In genomic region chr12:127083028-127083949, GRCh38 we compare ENCODE assay signal across 8 cellular contexts.
A peak's percentile ranks its signal among the peaks of the same experiment; 100 is the strongest.
DNase-seq lines count a peak whose midpoint lies in the region; ATAC-seq and TF ChIP-seq lines count a peak whose summit lies in the region.

No MANE protein-coding gene starts in this region.

- H3K9me3 ChIP-seq in ascending aorta (no peaks in the 10 kb centered on the region), hepatocyte (ENCODE audit: low read depth) (no peaks in the 10 kb centered on the region), skeletal muscle tissue (ENCODE audit: control insufficient read depth in 3 of 3, low read length in 3 of 3) (no peaks in the 10 kb centered on the region)

- H3K36me3 ChIP-seq in ascending aorta (no peaks in the 10 kb centered on the region), hepatocyte (replicated peaks; ENCODE audit: insufficient read depth, low read depth) (no peaks in the 10 kb centered on the region), skeletal muscle tissue (ENCODE audit: control insufficient read depth in 3 of 3, insufficient read depth in 3 of 3, low read length in 3 of 3) (no peaks in the 10 kb centered on the region)

- H3K27ac ChIP-seq in ascending aorta (no peak overlapping the region), hepatocyte (peak overlapping the region; percentile 13), skeletal muscle tissue (ENCODE audit: low read depth, low read length) (no peak overlapping the region)

- H4K20me1 ChIP-seq in hepatocyte (ENCODE audit: insufficient read depth, poor library complexity, severe bottlenecking) = no peaks in the 10 kb centered on the region

- H3K4me3 ChIP-seq in ascending aorta (peak overlapping the region; percentile 45 to 67), hepatocyte (peak overlapping the region; percentile 9), skeletal muscle tissue (ENCODE audit: low read length in 3 of 3) (peak overlapping the region; percentile 62 to 90 (median 68))

- DNase-seq in EL (peak; percentile 78), NCI-H524 treated with DMSO at 0.1 percent for 48 hours (lab: John Stamatoyannopoulos, UW) (peak; percentile 4), ascending aorta (ENCODE audit: low spot score in 2 of 2) (no peak), hepatocyte (ENCODE audit: low spot score) (peak; percentile 72), GOT3 (lab: John Stamatoyannopoulos, UW) (no peak)

- H3K9ac ChIP-seq in skeletal muscle tissue (ENCODE audit: low read depth in 1 of 3, low read length in 3 of 3) = peak overlapping the region; percentile 18 to 76 (median 48)

- WGBS in hepatocyte (ENCODE audit: low lambda C conversion rate, missing lambda C conversion rate) = 29% methylated on average over 6 of the region's 6 CpGs

- intact Hi-C loops in ascending aorta (cut with DNase I) = no loop called here

- H3K27me3 ChIP-seq in ascending aorta (no peaks in the 10 kb centered on the region), hepatocyte (no peaks in the 10 kb centered on the region), skeletal muscle tissue (ENCODE audit: control insufficient read depth in 3 of 3, insufficient read depth in 3 of 3, low read length in 3 of 3) (no peaks in the 10 kb centered on the region)

- no peaks in the 10 kb centered on the region for H3K79me2 ChIP-seq in hepatocyte

- H3K4me1 ChIP-seq in ascending aorta (peaks cover 0 to 2% of the 10 kb centered on the region in 2 donors), hepatocyte (ENCODE audit: insufficient read depth) (no peaks in the 10 kb centered on the region), skeletal muscle tissue (ENCODE audit: control insufficient read depth in 3 of 3, insufficient read depth in 3 of 3, low read length in 3 of 3) (no peaks in the 10 kb centered on the region)

- no peak for TF ChIP-seq CTCF in ascending aorta (IDR thresholded peaks at IDR 0.05)
- TF ChIP-seq CTCF in hepatocyte (IDR thresholded peaks at IDR 0.05; ENCODE audit: poor library complexity) = no peak

- peak overlapping the region; percentile 72 for H3K4me2 ChIP-seq in hepatocyte

- peak; percentile 95 for ATAC-seq in GM19468 (IDR thresholded peaks at IDR 0.05; ENCODE audit: extremely low read depth, unreplicated experiment)
- ATAC-seq in HG03520 (IDR thresholded peaks at IDR 0.05; ENCODE audit: unreplicated experiment) = peak; percentile 100

- no peaks in the 10 kb centered on the region for H3K9me2 ChIP-seq in hepatocyte (replicated peaks; ENCODE audit: insufficient read depth)

- H2AFZ ChIP-seq in hepatocyte = peak overlapping the region; percentile 75

Comparison
In these comparisons a context has a peak if more than half of its experiments do, and no peak if none do; other contexts are left out.
1. DNase-seq: peak in EL (single experiment), NCI-H524 treated with DMSO at 0.1 percent for 48 hours (single experiment) and hepatocyte (single experiment); none in ascending aorta (0 of 2) and GOT3 (single experiment).
2. H3K4me3 ChIP-seq: peak in every context shown above with its lines; median percentile 68 in skeletal muscle tissue; 56 in ascending aorta; 9 in hepatocyte.